In genomic region chr6:33297956-33298772, GRCh38 we compare ENCODE assay signal across 8 cellular contexts. TPM values are rescaled to one million over a fixed set of nuclear protein-coding genes. Genes with fewer than 3 reads are reported as not detected.
A peak's percentile ranks its signal among the peaks of the same experiment; 100 is the strongest.
DNase-seq lines count a peak whose midpoint lies in the region; ATAC-seq and TF ChIP-seq lines count a peak whose summit lies in the region.

No MANE protein-coding gene starts in this region.

- ATAC-seq in GM21723 (IDR thresholded peaks at IDR 0.05; ENCODE audit: unreplicated experiment) (peak; percentile 25), aorta (ENCODE audit: low FRiP score) (peak; percentile 70), GM19463 (IDR thresholded peaks at IDR 0.05; ENCODE audit: unreplicated experiment) (no peak)

- no peak for TF ChIP-seq CTCF in fibroblast of villous mesenchyme (IDR thresholded peaks at IDR 0.05; ENCODE audit: insufficient read depth, low read depth, low read length)
- no peak for TF ChIP-seq CTCF in nephron progenitor cell (IDR thresholded peaks at IDR 0.05)

- peak; percentile 68 to 85 (median 72) for DNase-seq in CD4-positive, alpha-beta memory T cell
- DNase-seq in OCI-M1 (lab: John Stamatoyannopoulos, UW) = peak; percentile 85
- peak; percentile 60 for DNase-seq in activated naive CD4-positive, alpha-beta T cell treated with Interleukin-2 at 50 U/mL for 16 hours
- peak; percentile 82 for DNase-seq in fibroblast of villous mesenchyme (ENCODE audit: low read depth)
- DNase-seq in nephron progenitor cell = peak; percentile 63
- peak; percentile 85 to 86 for DNase-seq in aorta

- no peaks in the 10 kb centered on the region for H3K27me3 ChIP-seq in CD4-positive, alpha-beta memory T cell (ENCODE audit: insufficient read depth, low read length)
- H3K27me3 ChIP-seq in aorta (ENCODE audit: control insufficient read depth in 1 of 2, insufficient read depth in 2 of 2, low read length in 1 of 2) = no peaks in the 10 kb centered on the region

- no peaks in the 10 kb centered on the region for H3K9me3 ChIP-seq in CD4-positive, alpha-beta memory T cell (ENCODE audit: control insufficient read depth in 1 of 2, low read length in 2 of 2)
- no peaks in the 10 kb centered on the region for H3K9me3 ChIP-seq in aorta (ENCODE audit: control insufficient read depth, low read length)

- peak overlapping the region; percentile 94 for H3K27ac ChIP-seq in CD4-positive, alpha-beta memory T cell (ENCODE audit: low read depth, low read length)
- peak overlapping the region in 1 of 2 donors; percentile 81 for H3K27ac ChIP-seq in aorta (ENCODE audit: low read depth in 1 of 2, low read length in 2 of 2)

- peaks cover 0 to 2% (median 0%) of the 10 kb centered on the region in 8 donors for H3K9me3 Mint-ChIP-seq in CD4-positive, alpha-beta memory T cell
- H3K9me3 Mint-ChIP-seq in nephron progenitor cell = no peaks in the 10 kb centered on the region

- H3K4me1 Mint-ChIP-seq in CD4-positive, alpha-beta memory T cell = peaks cover 18 to 35% (median 26%) of the 10 kb centered on the region in 4 donors
- H3K4me1 Mint-ChIP-seq in nephron progenitor cell = peaks cover 43% of the 10 kb centered on the region

- POLR2A ChIA-PET in CD4-positive, alpha-beta memory T cell (lab: Charles Lee; ENCODE audit: partially characterized antibody) = interaction anchor here (1.0 to 7.4 kb wide), 15 partner anchors 9 to 326 kb away, joined by 3 to 150 read pairs (median 6); partner anchors contain the start of genes B3GALT4, CUTA, KIFC1 and PFDN6

- peak overlapping the region; percentile 71 to 91 for H3K4me3 ChIP-seq in CD4-positive, alpha-beta memory T cell (ENCODE audit: low read length in 2 of 2)
- H3K4me3 ChIP-seq in fibroblast of villous mesenchyme (ENCODE audit: low read depth, low read length) (peak overlapping the region; percentile 96), aorta (ENCODE audit: low read length in 2 of 2) (peak overlapping the region; percentile 66 to 75)

- peak overlapping the region; percentile 95 to 100 (median 99) for H3K27ac Mint-ChIP-seq in CD4-positive, alpha-beta memory T cell
- peak overlapping the region; percentile 100 for H3K27ac Mint-ChIP-seq in nephron progenitor cell

- peaks cover 0 to 4% of the 10 kb centered on the region in 2 donors for H3K27me3 Mint-ChIP-seq in CD4-positive, alpha-beta memory T cell
- H3K27me3 Mint-ChIP-seq in nephron progenitor cell (ENCODE audit: low read depth, poor library complexity) = peaks cover 3% of the 10 kb centered on the region

- peaks cover 13 to 53% of the 10 kb centered on the region in 2 donors for H3K36me3 Mint-ChIP-seq in CD4-positive, alpha-beta memory T cell
- peaks cover 7% of the 10 kb centered on the region for H3K36me3 Mint-ChIP-seq in nephron progenitor cell (ENCODE audit: low read depth)

- H3K36me3 ChIP-seq in CD4-positive, alpha-beta memory T cell (ENCODE audit: insufficient read depth, low read length) = peaks cover 42% of the 10 kb centered on the region
- no peaks in the 10 kb centered on the region for H3K36me3 ChIP-seq in aorta (ENCODE audit: control insufficient read depth in 1 of 2, insufficient read depth in 2 of 2, low read length in 1 of 2)

- H3K4me3 Mint-ChIP-seq in CD4-positive, alpha-beta memory T cell = peak overlapping the region; percentile 99
- H3K4me3 Mint-ChIP-seq in nephron progenitor cell = peak overlapping the region; percentile 98

- WGBS in aorta, 2 donors = 1% methylated on average over 35 to 42 of the region's 42 CpGs

- peaks cover 27% of the 10 kb centered on the region for H3K4me1 ChIP-seq in CD4-positive, alpha-beta memory T cell (ENCODE audit: insufficient read depth, low read length)
- H3K4me1 ChIP-seq in aorta (ENCODE audit: control insufficient read depth in 1 of 2, insufficient read depth in 2 of 2, low read length in 2 of 2) = no peaks in the 10 kb centered on the region

- CTCF ChIA-PET in CD4-positive, alpha-beta memory T cell (lab: Charles Lee; ENCODE audit: partially characterized antibody) = interaction anchor here (0.9 to 4.8 kb wide), 6 partner anchors 9 to 50 kb away, joined by 3 to 35 read pairs (median 4); partner anchors contain the start of genes PFDN6, TAPBP and WDR46

- intact Hi-C loops in CD4-positive, alpha-beta memory T cell (cut with micrococcal nuclease) = loop anchor here (2.0 kb wide), 1 partner anchor 93 kb away; the partner anchor contains the start of gene KIFC1
- intact Hi-C loops in aorta (cut with DNase I) = no loop called here

RNA-seq across cellular contexts. Expression of gene RGL2, which starts 0.6 kb away (rescaled TPM):
- total RNA-seq in CD4-positive, alpha-beta memory T cell = 10 to 100 TPM; 66.8 to 67.9 TPM
- polyA plus RNA-seq in CD4-positive, alpha-beta memory T cell = 10 to 100 TPM in 1 of 2 donors, 1 to 10 TPM in 1; 10.0 to 12.5 TPM
- total RNA-seq in fibroblast of villous mesenchyme (13.0 and 23.2 TPM in 2 replicates), aorta (100 to 1,000 TPM in 1 of 2 donors, 10 to 100 TPM in 1; 71.5 to 107 TPM)
- 100 to 1,000 TPM in 1 of 2 donors, 10 to 100 TPM in 1; 20.3 to 178 TPM for polyA plus RNA-seq in aorta

RNA-seq across cellular contexts. Expression of gene PFDN6, which starts 8.8 kb away (rescaled TPM):
- 10 to 100 TPM; 43.6 to 45.5 TPM for total RNA-seq in CD4-positive, alpha-beta memory T cell
- polyA plus RNA-seq in CD4-positive, alpha-beta memory T cell = 10 to 100 TPM; 33.1 to 36.7 TPM
- total RNA-seq in fibroblast of villous mesenchyme (26.4 and 34.5 TPM in 2 replicates), aorta (10 to 100 TPM; 19.8 to 23.7 TPM)
- polyA plus RNA-seq in aorta = 100 to 1,000 TPM in 1 of 2 donors, 10 to 100 TPM in 1; 71.4 to 114 TPM

RNA-seq across cellular contexts. Expression of gene WDR46, which starts 9.1 kb away (rescaled TPM):
- 10 to 100 TPM; 60.8 to 66.1 TPM for total RNA-seq in CD4-positive, alpha-beta memory T cell
- polyA plus RNA-seq in CD4-positive, alpha-beta memory T cell = 10 to 100 TPM; 65.8 to 88.9 TPM
- 99.7 and 108 TPM in 2 replicates for total RNA-seq in fibroblast of villous mesenchyme
- total RNA-seq in aorta = 10 to 100 TPM; 40.6 TPM
- polyA plus RNA-seq in aorta = 100 to 1,000 TPM in 1 of 2 donors, 10 to 100 TPM in 1; 24.5 to 143 TPM

RNA-seq across cellular contexts. Expression of gene TAPBP, which starts 15.7 kb away (rescaled TPM):
- total RNA-seq in CD4-positive, alpha-beta memory T cell = 100 to 1,000 TPM; 240 to 248 TPM
- 100 to 1,000 TPM; 277 to 370 TPM for polyA plus RNA-seq in CD4-positive, alpha-beta memory T cell
- total RNA-seq in fibroblast of villous mesenchyme (125 and 132 TPM in 2 replicates), aorta (100 to 1,000 TPM in 1 of 2 donors, 10 to 100 TPM in 1; 73.9 to 113 TPM)
- 10 to 100 TPM; 12.5 to 34.7 TPM for polyA plus RNA-seq in aorta

RNA-seq across cellular contexts. Expression of gene ZBTB22, which starts 19.4 kb away (rescaled TPM):
- total RNA-seq in CD4-positive, alpha-beta memory T cell = 10 to 100 TPM; 28.6 to 28.7 TPM
- polyA plus RNA-seq in CD4-positive, alpha-beta memory T cell = 10 to 100 TPM; 15.3 to 18.4 TPM
- 14.8 and 16.0 TPM in 2 replicates for total RNA-seq in fibroblast of villous mesenchyme
- 10 to 100 TPM; 21.3 TPM for total RNA-seq in aorta
- 10 to 100 TPM in 1 of 2 donors, 1 to 10 TPM in 1; 6.4 to 15.1 TPM for polyA plus RNA-seq in aorta
